ENCODE assay signal across 1 cellular context in genomic region chr4:153205028-153205648, GRCh38.
TF ChIP-seq lines count a peak whose summit lies in the region.

No MANE protein-coding gene starts in this region.

TF ChIP-seq in GM12878, 131 proteins besides CTCF, POLR2A, EP300 and RAD21 (continued from another document and continues in another):
- no peak for TF ChIP-seq TCF12 (IDR thresholded peaks at IDR 0.05; ENCODE audit: low read depth, low read length)
- TF ChIP-seq BRCA1 (IDR thresholded peaks at IDR 0.05; ENCODE audit: low read depth, low read length): no peak
- TF ChIP-seq SMC3 (IDR thresholded peaks at IDR 0.05; ENCODE audit: borderline replicate concordance, low read length): no peak
- peak; percentile 47; the same call in 1 of the 2 replicates for TF ChIP-seq CHD2 (IDR thresholded peaks at IDR 0.05; ENCODE audit: borderline replicate concordance, low read depth, low read length)
- 0 out of 2 replicates have a peak, but pooled peaks have one; percentile 45 for TF ChIP-seq MTA2 (IDR thresholded peaks at IDR 0.05; ENCODE audit: low read depth)
- no peak for TF ChIP-seq NFXL1 (IDR thresholded peaks at IDR 0.05; ENCODE audit: borderline replicate concordance)
- TF ChIP-seq, protein P1, sequence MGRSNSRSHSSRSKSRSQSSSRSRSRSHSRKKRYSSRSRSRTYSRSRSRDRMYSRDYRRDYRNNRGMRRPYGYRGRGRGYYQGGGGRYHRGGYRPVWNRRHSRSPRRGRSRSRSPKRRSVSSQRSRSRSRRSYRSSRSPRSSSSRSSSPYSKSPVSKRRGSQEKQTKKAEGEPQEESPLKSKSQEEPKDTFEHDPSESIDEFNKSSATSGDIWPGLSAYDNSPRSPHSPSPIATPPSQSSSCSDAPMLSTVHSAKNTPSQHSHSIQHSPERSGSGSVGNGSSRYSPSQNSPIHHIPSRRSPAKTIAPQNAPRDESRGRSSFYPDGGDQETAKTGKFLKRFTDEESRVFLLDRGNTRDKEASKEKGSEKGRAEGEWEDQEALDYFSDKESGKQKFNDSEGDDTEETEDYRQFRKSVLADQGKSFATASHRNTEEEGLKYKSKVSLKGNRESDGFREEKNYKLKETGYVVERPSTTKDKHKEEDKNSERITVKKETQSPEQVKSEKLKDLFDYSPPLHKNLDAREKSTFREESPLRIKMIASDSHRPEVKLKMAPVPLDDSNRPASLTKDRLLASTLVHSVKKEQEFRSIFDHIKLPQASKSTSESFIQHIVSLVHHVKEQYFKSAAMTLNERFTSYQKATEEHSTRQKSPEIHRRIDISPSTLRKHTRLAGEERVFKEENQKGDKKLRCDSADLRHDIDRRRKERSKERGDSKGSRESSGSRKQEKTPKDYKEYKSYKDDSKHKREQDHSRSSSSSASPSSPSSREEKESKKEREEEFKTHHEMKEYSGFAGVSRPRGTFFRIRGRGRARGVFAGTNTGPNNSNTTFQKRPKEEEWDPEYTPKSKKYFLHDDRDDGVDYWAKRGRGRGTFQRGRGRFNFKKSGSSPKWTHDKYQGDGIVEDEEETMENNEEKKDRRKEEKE (IDR thresholded peaks at IDR 0.05): no peak
- peak; percentile 24 for TF ChIP-seq MEF2B (IDR thresholded peaks at IDR 0.05; ENCODE audit: partially characterized antibody, poor library complexity, severe bottlenecking)
- no peak for TF ChIP-seq JUNB (IDR thresholded peaks at IDR 0.05)
- no peak for TF ChIP-seq CBX3 (IDR thresholded peaks at IDR 0.05; ENCODE audit: borderline replicate concordance, low read depth)
- TF ChIP-seq TBL1XR1 (IDR thresholded peaks at IDR 0.05; ENCODE audit: low read depth, low read length): no peak
- no peak for TF ChIP-seq EGR1 (IDR thresholded peaks at IDR 0.05; ENCODE audit: borderline replicate concordance in 1 of 2, low read depth in 2 of 2, low read length in 2 of 2)
- no peak for TF ChIP-seq ZNF274 (IDR thresholded peaks at IDR 0.05; ENCODE audit: insufficient read depth, insufficient read length)
- no peak for TF ChIP-seq NRF1 (conservative IDR thresholded peaks at IDR 0.05; ENCODE audit: low read depth, low read length)
- no peak for TF ChIP-seq E2F8 (IDR thresholded peaks at IDR 0.05; ENCODE audit: low read depth, partially characterized antibody)
- TF ChIP-seq BHLHE40 (IDR thresholded peaks at IDR 0.05; ENCODE audit: borderline replicate concordance in 1 of 2, low read depth in 2 of 2, low read length in 1 of 2): peak; percentile 25 to 67; a peak in 1 of 4 replicates
- TF ChIP-seq NR2F1 (conservative IDR thresholded peaks at IDR 0.05): 0 out of 2 replicates have a peak, but pooled peaks have one; percentile 34
- TF ChIP-seq, protein P2, sequence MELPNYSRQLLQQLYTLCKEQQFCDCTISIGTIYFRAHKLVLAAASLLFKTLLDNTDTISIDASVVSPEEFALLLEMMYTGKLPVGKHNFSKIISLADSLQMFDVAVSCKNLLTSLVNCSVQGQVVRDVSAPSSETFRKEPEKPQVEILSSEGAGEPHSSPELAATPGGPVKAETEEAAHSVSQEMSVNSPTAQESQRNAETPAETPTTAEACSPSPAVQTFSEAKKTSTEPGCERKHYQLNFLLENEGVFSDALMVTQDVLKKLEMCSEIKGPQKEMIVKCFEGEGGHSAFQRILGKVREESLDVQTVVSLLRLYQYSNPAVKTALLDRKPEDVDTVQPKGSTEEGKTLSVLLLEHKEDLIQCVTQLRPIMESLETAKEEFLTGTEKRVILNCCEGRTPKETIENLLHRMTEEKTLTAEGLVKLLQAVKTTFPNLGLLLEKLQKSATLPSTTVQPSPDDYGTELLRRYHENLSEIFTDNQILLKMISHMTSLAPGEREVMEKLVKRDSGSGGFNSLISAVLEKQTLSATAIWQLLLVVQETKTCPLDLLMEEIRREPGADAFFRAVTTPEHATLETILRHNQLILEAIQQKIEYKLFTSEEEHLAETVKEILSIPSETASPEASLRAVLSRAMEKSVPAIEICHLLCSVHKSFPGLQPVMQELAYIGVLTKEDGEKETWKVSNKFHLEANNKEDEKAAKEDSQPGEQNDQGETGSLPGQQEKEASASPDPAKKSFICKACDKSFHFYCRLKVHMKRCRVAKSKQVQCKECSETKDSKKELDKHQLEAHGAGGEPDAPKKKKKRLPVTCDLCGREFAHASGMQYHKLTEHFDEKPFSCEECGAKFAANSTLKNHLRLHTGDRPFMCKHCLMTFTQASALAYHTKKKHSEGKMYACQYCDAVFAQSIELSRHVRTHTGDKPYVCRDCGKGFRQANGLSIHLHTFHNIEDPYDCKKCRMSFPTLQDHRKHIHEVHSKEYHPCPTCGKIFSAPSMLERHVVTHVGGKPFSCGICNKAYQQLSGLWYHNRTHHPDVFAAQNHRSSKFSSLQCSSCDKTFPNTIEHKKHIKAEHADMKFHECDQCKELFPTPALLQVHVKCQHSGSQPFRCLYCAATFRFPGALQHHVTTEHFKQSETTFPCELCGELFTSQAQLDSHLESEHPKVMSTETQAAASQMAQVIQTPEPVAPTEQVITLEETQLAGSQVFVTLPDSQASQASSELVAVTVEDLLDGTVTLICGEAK (IDR thresholded peaks at IDR 0.05; ENCODE audit: borderline replicate concordance): no peak
- no peak for TF ChIP-seq HDAC2 (IDR thresholded peaks at IDR 0.05)
- TF ChIP-seq, protein P3, sequence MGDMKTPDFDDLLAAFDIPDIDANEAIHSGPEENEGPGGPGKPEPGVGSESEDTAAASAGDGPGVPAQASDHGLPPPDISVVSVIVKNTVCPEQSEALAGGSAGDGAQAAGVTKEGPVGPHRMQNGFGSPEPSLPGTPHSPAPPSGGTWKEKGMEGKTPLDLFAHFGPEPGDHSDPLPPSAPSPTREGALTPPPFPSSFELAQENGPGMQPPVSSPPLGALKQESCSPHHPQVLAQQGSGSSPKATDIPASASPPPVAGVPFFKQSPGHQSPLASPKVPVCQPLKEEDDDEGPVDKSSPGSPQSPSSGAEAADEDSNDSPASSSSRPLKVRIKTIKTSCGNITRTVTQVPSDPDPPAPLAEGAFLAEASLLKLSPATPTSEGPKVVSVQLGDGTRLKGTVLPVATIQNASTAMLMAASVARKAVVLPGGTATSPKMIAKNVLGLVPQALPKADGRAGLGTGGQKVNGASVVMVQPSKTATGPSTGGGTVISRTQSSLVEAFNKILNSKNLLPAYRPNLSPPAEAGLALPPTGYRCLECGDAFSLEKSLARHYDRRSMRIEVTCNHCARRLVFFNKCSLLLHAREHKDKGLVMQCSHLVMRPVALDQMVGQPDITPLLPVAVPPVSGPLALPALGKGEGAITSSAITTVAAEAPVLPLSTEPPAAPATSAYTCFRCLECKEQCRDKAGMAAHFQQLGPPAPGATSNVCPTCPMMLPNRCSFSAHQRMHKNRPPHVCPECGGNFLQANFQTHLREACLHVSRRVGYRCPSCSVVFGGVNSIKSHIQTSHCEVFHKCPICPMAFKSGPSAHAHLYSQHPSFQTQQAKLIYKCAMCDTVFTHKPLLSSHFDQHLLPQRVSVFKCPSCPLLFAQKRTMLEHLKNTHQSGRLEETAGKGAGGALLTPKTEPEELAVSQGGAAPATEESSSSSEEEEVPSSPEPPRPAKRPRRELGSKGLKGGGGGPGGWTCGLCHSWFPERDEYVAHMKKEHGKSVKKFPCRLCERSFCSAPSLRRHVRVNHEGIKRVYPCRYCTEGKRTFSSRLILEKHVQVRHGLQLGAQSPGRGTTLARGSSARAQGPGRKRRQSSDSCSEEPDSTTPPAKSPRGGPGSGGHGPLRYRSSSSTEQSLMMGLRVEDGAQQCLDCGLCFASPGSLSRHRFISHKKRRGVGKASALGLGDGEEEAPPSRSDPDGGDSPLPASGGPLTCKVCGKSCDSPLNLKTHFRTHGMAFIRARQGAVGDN (IDR thresholded peaks at IDR 0.05): no peak
- no peak for TF ChIP-seq ZZZ3 (IDR thresholded peaks at IDR 0.05; ENCODE audit: control insufficient read depth, insufficient read length, low read depth)
- TF ChIP-seq PRDM15 (CRISPR knock-in tag; IDR thresholded peaks at IDR 0.05): no peak
- TF ChIP-seq KLF5 (IDR thresholded peaks at IDR 0.05; ENCODE audit: partially characterized antibody): no peak
- TF ChIP-seq IKZF2 (IDR thresholded peaks at IDR 0.05): peak in 1 of 2 experiments; percentile 19; a peak in 1 of 4 replicates
- no peak for TF ChIP-seq HCFC1 (IDR thresholded peaks at IDR 0.05; ENCODE audit: low read length)
- TF ChIP-seq CHD4 (IDR thresholded peaks at IDR 0.05): no peak
- no peak for TF ChIP-seq EZH2 (IDR thresholded peaks at IDR 0.05; ENCODE audit: borderline replicate concordance, control insufficient read depth, low read depth, low read length)
- no peak for TF ChIP-seq SRF (IDR thresholded peaks at IDR 0.05; ENCODE audit: low read depth in 2 of 2, low read length in 2 of 2)
- peak; percentile 88 for TF ChIP-seq PAX5 (IDR thresholded peaks at IDR 0.05; ENCODE audit: borderline replicate concordance, low read depth, low read length)
- no peak for TF ChIP-seq ATF7 (IDR thresholded peaks at IDR 0.05; ENCODE audit: low read depth)
- TF ChIP-seq, protein P4, sequence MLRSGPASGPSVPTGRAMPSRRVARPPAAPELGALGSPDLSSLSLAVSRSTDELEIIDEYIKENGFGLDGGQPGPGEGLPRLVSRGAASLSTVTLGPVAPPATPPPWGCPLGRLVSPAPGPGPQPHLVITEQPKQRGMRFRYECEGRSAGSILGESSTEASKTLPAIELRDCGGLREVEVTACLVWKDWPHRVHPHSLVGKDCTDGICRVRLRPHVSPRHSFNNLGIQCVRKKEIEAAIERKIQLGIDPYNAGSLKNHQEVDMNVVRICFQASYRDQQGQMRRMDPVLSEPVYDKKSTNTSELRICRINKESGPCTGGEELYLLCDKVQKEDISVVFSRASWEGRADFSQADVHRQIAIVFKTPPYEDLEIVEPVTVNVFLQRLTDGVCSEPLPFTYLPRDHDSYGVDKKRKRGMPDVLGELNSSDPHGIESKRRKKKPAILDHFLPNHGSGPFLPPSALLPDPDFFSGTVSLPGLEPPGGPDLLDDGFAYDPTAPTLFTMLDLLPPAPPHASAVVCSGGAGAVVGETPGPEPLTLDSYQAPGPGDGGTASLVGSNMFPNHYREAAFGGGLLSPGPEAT (IDR thresholded peaks at IDR 0.05; ENCODE audit: low read depth): no peak
- no peak for TF ChIP-seq IRF4 (IDR thresholded peaks at IDR 0.05; ENCODE audit: low read depth, low read length)
- no peak for TF ChIP-seq NFIC (IDR thresholded peaks at IDR 0.05; ENCODE audit: low read depth, low read length)
- no peak for TF ChIP-seq FOS (IDR thresholded peaks at IDR 0.05; ENCODE audit: borderline replicate concordance, extremely low read depth, insufficient read length)
- TF ChIP-seq IKZF1 (conservative IDR thresholded peaks at IDR 0.05): peak; percentile 23; the same call in 1 of the 2 replicates
- TF ChIP-seq NR2C1 (IDR thresholded peaks at IDR 0.05): no peak
- no peak for TF ChIP-seq NKRF (conservative IDR thresholded peaks at IDR 0.05)
